2 cellular contexts compared by ENCODE assay signal in the genomic region with DNA sequence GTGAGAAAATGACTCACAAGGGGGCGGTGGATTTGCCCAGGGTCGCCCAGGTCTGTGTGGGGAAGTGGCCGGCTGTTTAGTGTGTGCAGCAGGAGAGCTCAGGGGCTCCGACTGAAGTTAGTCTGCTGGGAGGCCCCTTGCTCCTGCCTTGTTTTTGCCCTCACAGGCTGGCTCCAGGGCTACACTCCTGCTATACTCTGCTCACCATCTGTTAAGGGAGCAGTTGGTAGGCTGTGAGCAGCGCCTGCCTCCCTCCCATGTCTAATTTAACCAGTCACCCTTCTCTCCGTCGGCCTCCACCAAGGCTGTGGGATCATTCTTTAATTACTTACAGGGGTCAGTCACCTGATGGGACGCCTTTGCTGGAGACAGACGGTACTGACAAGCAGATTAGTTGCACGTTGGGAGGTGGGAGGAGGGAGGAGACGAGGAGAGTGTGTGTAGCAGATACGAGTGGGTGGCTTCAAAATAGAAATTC.
TF ChIP-seq lines count a peak whose summit lies in the region.

No MANE protein-coding gene starts in this region.

TF ChIP-seq in IMR-90, 13 proteins besides CTCF, POLR2A, EP300 and RAD21:
- TF ChIP-seq BHLHE40 (IDR thresholded peaks at IDR 0.05; ENCODE audit: low read depth, low read length) (no peak), FOS (IDR thresholded peaks at IDR 0.05; ENCODE audit: low read depth, low read length) (no peak), RFX5 (IDR thresholded peaks at IDR 0.05; ENCODE audit: low read depth, low read length) (no peak), MAZ (IDR thresholded peaks at IDR 0.05; ENCODE audit: borderline replicate concordance, low read depth, low read length) (no peak), CHD1 (IDR thresholded peaks at IDR 0.05; ENCODE audit: low read depth, low read length) (no peak), CEBPB (IDR thresholded peaks at IDR 0.05; ENCODE audit: low read depth, low read length) (no peak), SMC3 (IDR thresholded peaks at IDR 0.05; ENCODE audit: low read depth, low read length) (no peak), MAFK (IDR thresholded peaks at IDR 0.05; ENCODE audit: low read depth, low read length) (no peak), NFE2L2 (IDR thresholded peaks at IDR 0.05; ENCODE audit: low read depth, low read length) (no peak)

TF ChIP-seq in GM12878, 131 proteins besides CTCF, POLR2A, EP300 and RAD21:
- TF ChIP-seq, protein P1, sequence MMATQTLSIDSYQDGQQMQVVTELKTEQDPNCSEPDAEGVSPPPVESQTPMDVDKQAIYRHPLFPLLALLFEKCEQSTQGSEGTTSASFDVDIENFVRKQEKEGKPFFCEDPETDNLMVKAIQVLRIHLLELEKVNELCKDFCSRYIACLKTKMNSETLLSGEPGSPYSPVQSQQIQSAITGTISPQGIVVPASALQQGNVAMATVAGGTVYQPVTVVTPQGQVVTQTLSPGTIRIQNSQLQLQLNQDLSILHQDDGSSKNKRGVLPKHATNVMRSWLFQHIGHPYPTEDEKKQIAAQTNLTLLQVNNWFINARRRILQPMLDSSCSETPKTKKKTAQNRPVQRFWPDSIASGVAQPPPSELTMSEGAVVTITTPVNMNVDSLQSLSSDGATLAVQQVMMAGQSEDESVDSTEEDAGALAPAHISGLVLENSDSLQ (IDR thresholded peaks at IDR 0.05), result peak; percentile 14; the same call in 1 of the 2 replicates
- TF ChIP-seq SPI1 (IDR thresholded peaks at IDR 0.05; ENCODE audit: borderline replicate concordance, insufficient read depth, low read depth, low read length) (peak; percentile 43; the same call in 1 of the 2 replicates), BHLHE40 (IDR thresholded peaks at IDR 0.05; ENCODE audit: borderline replicate concordance in 1 of 2, low read depth in 2 of 2, low read length in 1 of 2) (no peak)
